Comparison of ENCODE assay signal across 8 cellular contexts in the genomic region with DNA sequence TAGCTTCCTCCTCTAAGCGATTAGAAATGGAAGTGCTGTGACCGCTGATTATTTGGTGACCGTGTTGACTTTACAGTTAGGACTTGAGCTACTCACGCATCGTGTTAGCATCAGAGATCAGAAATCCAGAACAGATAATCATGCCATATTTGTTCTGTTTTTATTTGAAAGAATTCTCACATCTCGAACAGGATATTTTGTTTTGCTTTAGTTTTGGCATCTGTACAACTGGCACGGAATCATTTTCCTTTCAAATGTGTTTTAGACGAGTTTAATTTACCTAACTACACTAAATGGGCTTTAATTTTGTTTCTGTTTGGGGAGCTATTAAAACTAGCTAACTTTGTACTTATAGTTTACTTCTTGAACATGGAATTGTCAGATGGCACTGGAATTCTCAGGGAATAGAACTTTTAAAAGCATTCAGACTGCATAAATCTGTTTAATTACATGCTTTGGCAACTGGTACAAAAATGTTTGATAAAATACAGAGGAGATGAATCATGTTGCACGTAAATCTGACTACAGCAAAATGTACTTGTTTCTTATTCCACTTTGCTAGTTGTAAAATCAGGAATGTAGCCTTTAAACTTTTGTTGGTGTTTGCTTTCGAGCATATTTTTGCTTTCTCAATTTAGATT. TPM values are rescaled to one million over a fixed set of nuclear protein-coding genes. Genes with fewer than 3 reads are reported as not detected.
DNase-seq lines count a peak whose midpoint lies in the region; ATAC-seq, FAIRE-seq and TF ChIP-seq lines count a peak whose summit lies in the region.

No MANE protein-coding gene starts in this region.

- CTCF ChIA-PET in activated naive CD4-positive, alpha-beta T cell treated with anti-CD3 and anti-CD28 coated beads, Interleukin-2, amount 10 ng/mL, durations not matched to agents 7 days and 5 days (lab: Charles Lee): interaction anchor here (0.9 to 1.5 kb wide), 5 partner anchors 9 to 912 kb away, joined by 3 to 6 read pairs (median 3); a partner anchor contains a TSS
- CTCF ChIA-PET in activated CD4-positive, alpha-beta memory T cell treated with anti-CD3 and anti-CD28 coated beads, Interleukin-2, amount 10 ng/mL, durations not matched to agents 7 days and 5 days (lab: Charles Lee): interaction anchor here (0.7 to 4.1 kb wide), 8 partner anchors 8 to 454 kb away, joined by 3 to 29 read pairs (median 3); no protein-coding TSS in a partner anchor

- TF ChIP-seq CTCF in hepatocyte (IDR thresholded peaks at IDR 0.05; ENCODE audit: poor library complexity): no peak

- H3K9me3 Mint-ChIP-seq in activated naive CD4-positive, alpha-beta T cell treated with anti-CD3 and anti-CD28 coated beads, Interleukin-2, amount 10 ng/mL, durations not matched to agents 7 days and 5 days: no peaks in the 10 kb centered on the region
- H3K9me3 Mint-ChIP-seq in activated CD4-positive, alpha-beta memory T cell treated with anti-CD3 and anti-CD28 coated beads, Interleukin-2, amount 10 ng/mL, durations not matched to agents 7 days and 5 days: no peaks in the 10 kb centered on the region
- no peaks in the 10 kb centered on the region for H3K9me3 Mint-ChIP-seq in stimulated activated effector memory CD8-positive, alpha-beta T cell treated with anti-CD3 and anti-CD28 coated beads, Interleukin-12 subunit alpha, Interleukin-12 subunit beta, amount 100 ng/mL, for 72 hours

- peaks cover 37% of the 10 kb centered on the region for H3K4me1 ChIP-seq in hepatocyte (ENCODE audit: insufficient read depth)

- H3K4me2 ChIP-seq in hepatocyte: peak overlapping the region; percentile 75

- H3K4me1 Mint-ChIP-seq in activated naive CD4-positive, alpha-beta T cell treated with anti-CD3 and anti-CD28 coated beads, Interleukin-2, amount 10 ng/mL, durations not matched to agents 7 days and 5 days: peaks cover 36% of the 10 kb centered on the region
- peaks cover 33% of the 10 kb centered on the region for H3K4me1 Mint-ChIP-seq in activated CD4-positive, alpha-beta memory T cell treated with anti-CD3 and anti-CD28 coated beads, Interleukin-2, amount 10 ng/mL, durations not matched to agents 7 days and 5 days
- H3K4me1 Mint-ChIP-seq in stimulated activated effector memory CD8-positive, alpha-beta T cell treated with anti-CD3 and anti-CD28 coated beads, Interleukin-12 subunit alpha, Interleukin-12 subunit beta, amount 100 ng/mL, for 72 hours: peaks cover 24% of the 10 kb centered on the region

- no peak for ATAC-seq in stimulated activated effector memory CD8-positive, alpha-beta T cell treated with anti-CD3 and anti-CD28 coated beads, Interleukin-12 subunit alpha, Interleukin-12 subunit beta, amount 100 ng/mL, for 72 hours
- no peak for ATAC-seq in HG03378 (IDR thresholded peaks at IDR 0.05; ENCODE audit: unreplicated experiment)

- H3K9me2 ChIP-seq in hepatocyte (replicated peaks; ENCODE audit: insufficient read depth): no peaks in the 10 kb centered on the region

- no peaks in the 10 kb centered on the region for H3K9me3 ChIP-seq in hepatocyte (ENCODE audit: low read depth)

- H3K4me3 ChIP-seq in hepatocyte: peak overlapping the region; percentile 84

- H3K27ac ChIP-seq in hepatocyte: peak overlapping the region; percentile 99

- peaks cover 27% of the 10 kb centered on the region for H3K27me3 Mint-ChIP-seq in activated naive CD4-positive, alpha-beta T cell treated with anti-CD3 and anti-CD28 coated beads, Interleukin-2, amount 10 ng/mL, durations not matched to agents 7 days and 5 days
- H3K27me3 Mint-ChIP-seq in activated CD4-positive, alpha-beta memory T cell treated with anti-CD3 and anti-CD28 coated beads, Interleukin-2, amount 10 ng/mL, durations not matched to agents 7 days and 5 days: peaks cover 20% of the 10 kb centered on the region

- no peak for FAIRE-seq in GM12891 (lab: Jason Lieb, UNC)

- peak overlapping the region; percentile 83 for H3K27ac Mint-ChIP-seq in activated naive CD4-positive, alpha-beta T cell treated with anti-CD3 and anti-CD28 coated beads, Interleukin-2, amount 10 ng/mL, durations not matched to agents 7 days and 5 days
- peak overlapping the region; percentile 79 for H3K27ac Mint-ChIP-seq in activated CD4-positive, alpha-beta memory T cell treated with anti-CD3 and anti-CD28 coated beads, Interleukin-2, amount 10 ng/mL, durations not matched to agents 7 days and 5 days
- peak overlapping the region; percentile 96 for H3K27ac Mint-ChIP-seq in stimulated activated effector memory CD8-positive, alpha-beta T cell treated with anti-CD3 and anti-CD28 coated beads, Interleukin-12 subunit alpha, Interleukin-12 subunit beta, amount 100 ng/mL, for 72 hours

- no peaks in the 10 kb centered on the region for H3K36me3 ChIP-seq in hepatocyte (replicated peaks; ENCODE audit: insufficient read depth, low read depth)

- H3K27me3 ChIP-seq in hepatocyte: no peaks in the 10 kb centered on the region

- peaks cover 32% of the 10 kb centered on the region for H3K36me3 Mint-ChIP-seq in activated naive CD4-positive, alpha-beta T cell treated with anti-CD3 and anti-CD28 coated beads, Interleukin-2, amount 10 ng/mL, durations not matched to agents 7 days and 5 days
- H3K36me3 Mint-ChIP-seq in activated CD4-positive, alpha-beta memory T cell treated with anti-CD3 and anti-CD28 coated beads, Interleukin-2, amount 10 ng/mL, durations not matched to agents 7 days and 5 days (ENCODE audit: low read depth): peaks cover 21% of the 10 kb centered on the region
- H3K36me3 Mint-ChIP-seq in stimulated activated effector memory CD8-positive, alpha-beta T cell treated with anti-CD3 and anti-CD28 coated beads, Interleukin-12 subunit alpha, Interleukin-12 subunit beta, amount 100 ng/mL, for 72 hours: peaks cover 21% of the 10 kb centered on the region

- peak overlapping the region; percentile 83 for H3K4me3 Mint-ChIP-seq in activated naive CD4-positive, alpha-beta T cell treated with anti-CD3 and anti-CD28 coated beads, Interleukin-2, amount 10 ng/mL, durations not matched to agents 7 days and 5 days
- H3K4me3 Mint-ChIP-seq in activated CD4-positive, alpha-beta memory T cell treated with anti-CD3 and anti-CD28 coated beads, Interleukin-2, amount 10 ng/mL, durations not matched to agents 7 days and 5 days: peak overlapping the region; percentile 91
- H3K4me3 Mint-ChIP-seq in stimulated activated effector memory CD8-positive, alpha-beta T cell treated with anti-CD3 and anti-CD28 coated beads, Interleukin-12 subunit alpha, Interleukin-12 subunit beta, amount 100 ng/mL, for 72 hours: peak overlapping the region; percentile 97

- TF ChIP-seq POLR2A in GM12891 (IDR thresholded peaks at IDR 0.05; ENCODE audit: low read depth, low read length): no peak

- H4K20me1 ChIP-seq in hepatocyte (ENCODE audit: insufficient read depth, poor library complexity, severe bottlenecking): no peaks in the 10 kb centered on the region

- POLR2A ChIA-PET in activated CD4-positive, alpha-beta memory T cell treated with anti-CD3 and anti-CD28 coated beads, Interleukin-2, amount 10 ng/mL, durations not matched to agents 7 days and 5 days (lab: Charles Lee): interaction anchor here (1.2 to 2.1 kb wide), 5 partner anchors 11 to 912 kb away, joined by 3 to 8 read pairs (median 4); a partner anchor contains a TSS

- H2AFZ ChIP-seq in hepatocyte: peak overlapping the region; percentile 81

- WGBS in hepatocyte (ENCODE audit: low lambda C conversion rate, missing lambda C conversion rate): 6% methylated on average over 10 of the region's 10 CpGs

- DNase-seq in activated naive CD4-positive, alpha-beta T cell treated with anti-CD3 and anti-CD28 coated beads, Interleukin-2, amount 10 ng/mL, durations not matched to agents 7 days and 5 days: no peak
- no peak for DNase-seq in activated naive CD4-positive, alpha-beta T cell treated with Interleukin-2 at 50 U/mL for 16 hours
- no peak for DNase-seq in activated CD4-positive, alpha-beta memory T cell treated with anti-CD3 and anti-CD28 coated beads, Interleukin-2, amount 10 ng/mL, durations not matched to agents 7 days and 5 days
- DNase-seq in hepatocyte (ENCODE audit: low spot score) (no peak), GM12891 (ENCODE audit: insufficient read length, low spot score) (no peak), foreskin melanocyte (no peak)
- DNase-seq in stimulated activated effector memory CD8-positive, alpha-beta T cell treated with anti-CD3 and anti-CD28 coated beads, Interleukin-12 subunit alpha, Interleukin-12 subunit beta, amount 100 ng/mL, for 72 hours (ENCODE audit: low spot score in 2 of 2): no peak

- H3K79me2 ChIP-seq in hepatocyte: peaks cover 58% of the 10 kb centered on the region

TF ChIP-seq in GM12891, 5 proteins besides CTCF, POLR2A, EP300 and RAD21:
- TF ChIP-seq PAX5 (IDR thresholded peaks at IDR 0.05; ENCODE audit: insufficient read depth, low read length, severe bottlenecking) (no peak), SPI1 (IDR thresholded peaks at IDR 0.05; ENCODE audit: low read depth, low read length) (no peak), POU2F2 (IDR thresholded peaks at IDR 0.05; ENCODE audit: low read depth, low read length) (no peak), TAF1 (IDR thresholded peaks at IDR 0.05; ENCODE audit: low read depth, low read length) (no peak), POLR2AphosphoS5 (IDR thresholded peaks at IDR 0.05; ENCODE audit: low read depth, low read length) (no peak)

RNA-seq across cellular contexts. Expression of a gene that starts 1.4 kb away (rescaled TPM):
- 10 to 100 TPM; 53.0 to 53.2 TPM for total RNA-seq in activated CD4-positive, alpha-beta memory T cell treated with anti-CD3 and anti-CD28 coated beads, Interleukin-2, amount 10 ng/mL, durations not matched to agents 7 days and 5 days
- 183 and 184 TPM in 2 replicates for total RNA-seq in hepatocyte
- polyA plus RNA-seq in hepatocyte: 37.4 and 52.5 TPM in 2 replicates
- 5.8 TPM for polyA plus RNA-seq in GM12891 (2012; ENCODE audit: low read depth, missing spikeins)
